Comparison of ENCODE assay signal across 8 cellular contexts in the genomic region with DNA sequence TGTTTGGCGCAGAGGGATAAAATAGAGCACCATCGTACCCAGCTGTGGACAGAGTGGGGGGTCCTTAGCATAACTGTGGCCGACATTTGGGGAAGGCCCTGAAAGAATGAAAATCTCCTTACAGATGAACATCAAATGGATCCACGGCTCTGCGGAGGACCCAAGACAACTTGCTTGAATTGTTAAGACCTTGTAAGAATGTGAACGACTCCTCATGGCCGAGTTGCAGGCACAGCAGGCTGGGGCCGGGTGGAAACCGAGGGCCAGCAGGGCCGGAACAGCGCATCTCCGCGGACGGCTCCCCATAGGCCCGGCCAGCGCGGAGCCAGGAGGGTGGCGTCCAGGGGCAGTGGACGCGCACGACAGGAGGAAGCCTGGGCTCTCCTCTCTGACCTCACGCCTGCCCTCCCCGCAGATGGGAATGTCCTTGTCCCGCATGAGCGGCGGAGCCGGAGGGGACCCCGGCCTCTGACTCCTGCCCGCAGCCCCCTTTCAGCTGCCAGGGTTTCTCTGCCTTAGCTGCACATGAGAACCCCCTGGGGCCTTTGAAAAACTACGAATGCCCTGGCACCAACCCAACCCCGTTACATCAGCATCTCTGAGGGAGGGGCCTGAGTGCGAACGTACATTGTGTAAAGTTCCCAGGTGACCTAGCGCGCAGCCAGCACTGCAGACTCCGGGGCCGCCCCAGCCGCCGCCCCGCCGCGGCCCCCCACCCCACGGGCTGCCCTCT. TPM values are rescaled to one million over a fixed set of nuclear protein-coding genes. Genes with fewer than 3 reads are reported as not detected.
DNase-seq lines count a peak whose midpoint lies in the region; ATAC-seq and TF ChIP-seq lines count a peak whose summit lies in the region.

No MANE protein-coding gene starts in this region.

- H3K4me3 ChIP-seq in testis: peak overlapping the region; percentile 40 to 55
- H3K4me3 ChIP-seq in aorta (ENCODE audit: low read length in 2 of 2): no peak overlapping the region
- no peak overlapping the region for H3K4me3 ChIP-seq in osteoblast (ENCODE audit: insufficient read depth, low read length)

- TF ChIP-seq POLR2A in testis (IDR thresholded peaks at IDR 0.05): no peak

- H3K36me3 ChIP-seq in testis (ENCODE audit: low read depth, missing control alignments) (no peaks in the 10 kb centered on the region), aorta (ENCODE audit: control insufficient read depth in 1 of 2, insufficient read depth in 2 of 2, low read length in 1 of 2) (no peaks in the 10 kb centered on the region), osteoblast (ENCODE audit: insufficient read depth, low read length) (no peaks in the 10 kb centered on the region)

- H3K4me3 Mint-ChIP-seq in activated CD4-positive, alpha-beta T cell treated with anti-CD3 and anti-CD28 coated beads for 36 hours: peak overlapping the region; percentile 29
- no peak overlapping the region for H3K4me3 Mint-ChIP-seq in memory B cell

- peaks cover 26% of the 10 kb centered on the region for H3K27me3 Mint-ChIP-seq in activated CD4-positive, alpha-beta T cell treated with anti-CD3 and anti-CD28 coated beads for 36 hours
- H3K27me3 Mint-ChIP-seq in memory B cell: peaks cover 22% of the 10 kb centered on the region

- no peak overlapping the region for H3K27ac Mint-ChIP-seq in activated CD4-positive, alpha-beta T cell treated with anti-CD3 and anti-CD28 coated beads for 36 hours
- H3K27ac Mint-ChIP-seq in memory B cell: no peak overlapping the region

- 21 to 50% methylated on average over 23 to 42 of the region's 43 CpGs for WGBS in testis, 2 donors
- WGBS in aorta, 2 donors: 36 to 49% methylated on average over 36 to 43 of the region's 43 CpGs

- no peaks in the 10 kb centered on the region for H3K9me3 ChIP-seq in testis
- H3K9me3 ChIP-seq in aorta (ENCODE audit: control insufficient read depth, low read length): peaks cover 3% of the 10 kb centered on the region
- no peaks in the 10 kb centered on the region for H3K9me3 ChIP-seq in osteoblast (ENCODE audit: low read depth, low read length)

- CTCF ChIA-PET in activated CD4-positive, alpha-beta T cell treated with anti-CD3 and anti-CD28 coated beads for 36 hours (lab: Charles Lee): interaction anchor here (0.9 kb wide), 1 partner anchor 14 kb away, joined by 3 read pairs; no protein-coding TSS in a partner anchor

- no peaks in the 10 kb centered on the region for H3K36me3 Mint-ChIP-seq in activated CD4-positive, alpha-beta T cell treated with anti-CD3 and anti-CD28 coated beads for 36 hours (ENCODE audit: low read depth)
- H3K36me3 Mint-ChIP-seq in memory B cell: no peaks in the 10 kb centered on the region

- H3K27me3 ChIP-seq in testis (no peaks in the 10 kb centered on the region), aorta (ENCODE audit: control insufficient read depth in 1 of 2, insufficient read depth in 2 of 2, low read length in 1 of 2) (no peaks in the 10 kb centered on the region), osteoblast (ENCODE audit: insufficient read depth, low read length) (peaks cover 1% of the 10 kb centered on the region)

- POLR2A ChIA-PET in activated CD4-positive, alpha-beta T cell treated with anti-CD3 and anti-CD28 coated beads for 36 hours (lab: Charles Lee): no interaction called here

- no peaks in the 10 kb centered on the region for H3K9me3 Mint-ChIP-seq in activated CD4-positive, alpha-beta T cell treated with anti-CD3 and anti-CD28 coated beads for 36 hours (ENCODE audit: low read depth)
- peaks cover 3% of the 10 kb centered on the region for H3K9me3 Mint-ChIP-seq in memory B cell

- peak; percentile 64 for DNase-seq in activated CD4-positive, alpha-beta T cell treated with anti-CD3 and anti-CD28 coated beads for 36 hours
- no peak for DNase-seq in activated CD4-positive, alpha-beta T cell treated with anti-CD3 and anti-CD28 coated beads, Interleukin-2, amount 50 U/mL, for 4 hours
- DNase-seq in effector CD8-positive, alpha-beta T cell (lab: John Stamatoyannopoulos, UW): peak; percentile 21
- DNase-seq in memory B cell (ENCODE audit: low spot score in 2 of 2) (no peak), testis (peak; percentile 80), aorta (no peak), osteoblast (ENCODE audit: insufficient read length, low spot score, missing footprints) (no peak)

- H2AFZ ChIP-seq in osteoblast (ENCODE audit: low read length): no peak overlapping the region

- peak; percentile 90 for ATAC-seq in activated CD4-positive, alpha-beta T cell treated with anti-CD3 and anti-CD28 coated beads for 36 hours
- ATAC-seq in memory B cell (ENCODE audit: low read depth) (peak; percentile 34), aorta (ENCODE audit: low FRiP score) (no peak), HG03135 (IDR thresholded peaks at IDR 0.05; ENCODE audit: unreplicated experiment) (no peak)

- H4K20me1 ChIP-seq in osteoblast (ENCODE audit: insufficient read depth, low read length): no peaks in the 10 kb centered on the region

- H3K4me1 ChIP-seq in testis (no peaks in the 10 kb centered on the region), aorta (ENCODE audit: control insufficient read depth in 1 of 2, insufficient read depth in 2 of 2, low read length in 2 of 2) (no peaks in the 10 kb centered on the region), osteoblast (ENCODE audit: insufficient read depth, low read length) (no peaks in the 10 kb centered on the region)

- H3K4me2 ChIP-seq in osteoblast (ENCODE audit: insufficient read depth, low read length): no peak overlapping the region

- no peak for TF ChIP-seq CTCF in testis (IDR thresholded peaks at IDR 0.05)
- no peak for TF ChIP-seq CTCF in osteoblast (IDR thresholded peaks at IDR 0.05; ENCODE audit: extremely low read depth, low read depth, low read length)

- H3K27ac ChIP-seq in testis (no peak overlapping the region), aorta (ENCODE audit: low read depth in 1 of 2, low read length in 2 of 2) (no peak overlapping the region), osteoblast (ENCODE audit: low read depth, low read length) (no peak overlapping the region)

- intact Hi-C loops in activated CD4-positive, alpha-beta T cell treated with anti-CD3 and anti-CD28 coated beads for 36 hours (cut with DNase I, micrococcal nuclease): no loop called here
- intact Hi-C loops in testis (cut with DNase I; ENCODE audit: low total_unique reads) (no loop called here), aorta (cut with DNase I) (no loop called here)

- H3K79me2 ChIP-seq in osteoblast (ENCODE audit: insufficient read depth, low read length): no peaks in the 10 kb centered on the region

- peaks cover 4% of the 10 kb centered on the region for H3K4me1 Mint-ChIP-seq in activated CD4-positive, alpha-beta T cell treated with anti-CD3 and anti-CD28 coated beads for 36 hours
- H3K4me1 Mint-ChIP-seq in memory B cell: peaks cover 5% of the 10 kb centered on the region

RNA-seq across cellular contexts. Expression of gene PTCH1, which starts 36.2 kb away (rescaled TPM):
- 1 to 10 TPM; 4.4 to 5.6 TPM for total RNA-seq in activated CD4-positive, alpha-beta T cell treated with anti-CD3 and anti-CD28 coated beads for 36 hours
- 100 to 1,000 TPM in 1 of 2 donors, 10 to 100 TPM in 1; 93.5 to 127 TPM for total RNA-seq in testis
- polyA plus RNA-seq in testis (ENCODE audit: insufficient read depth, low read depth, low replicate concordance): 51.1 TPM
- 10 to 100 TPM in 1 of 2 donors, 1 to 10 TPM in 1; 9.0 to 36.0 TPM for total RNA-seq in aorta
- polyA plus RNA-seq in aorta: 10 to 100 TPM in 1 of 2 donors, 1 to 10 TPM in 1; 5.1 to 11.0 TPM
- 3.3 and 7.7 TPM in 2 replicates for total RNA-seq in osteoblast

Comparison
In these comparisons a context has a peak if more than half of its experiments do, and no peak if none do; other contexts are left out.
1. DNase-seq: peak in activated CD4-positive, alpha-beta T cell treated with anti-CD3 and anti-CD28 coated beads for 36 hours (single experiment), effector CD8-positive, alpha-beta T cell (single experiment) and testis (single experiment); none in activated CD4-positive, alpha-beta T cell treated with anti-CD3 and anti-CD28 coated beads, Interleukin-2, amount 50 U/mL, for 4 hours (0 of 2), memory B cell (0 of 2), aorta (0 of 2) and osteoblast (single experiment).
2. ATAC-seq: peak in activated CD4-positive, alpha-beta T cell treated with anti-CD3 and anti-CD28 coated beads for 36 hours (single experiment) and memory B cell (single experiment); none in aorta (single experiment) and HG03135 (single experiment).
3. H3K4me3 ChIP-seq: peak in testis (2 of 2); none in aorta (0 of 2) and osteoblast (single experiment).